19 cellular contexts compared by ENCODE assay signal in genomic region chr6:166834049-166834448, GRCh38.
DNase-seq lines count a peak whose midpoint lies in the region; ATAC-seq, FAIRE-seq and TF ChIP-seq lines count a peak whose summit lies in the region.
"Had no signal": no experiment of that assay in that cellular context is flagged by ENCODE, and none has a peak within 500 bp of the region (broad histone marks: within the 10 kb centered on the region; RNA-seq: fewer than 3 reads in every experiment).

No MANE protein-coding gene starts in this region.

- H3K4me3 Mint-ChIP-seq in natural killer cell = no peak overlapping the region
- H3K4me3 Mint-ChIP-seq: CD8-positive, alpha-beta T cell; HFFc6 had no signal

- no peak for FAIRE-seq in GM12878 (lab: Jason Lieb, UNC)
- FAIRE-seq: D721Med, G401.6 had no signal

- peaks cover 22% of the 10 kb centered on the region for H3K9me3 ChIP-seq in GM12878 (replicated peaks; ENCODE audit: control insufficient read depth, insufficient read depth, low read length)

- no peak for DNase-seq in activated CD4-positive, CD25-positive, alpha-beta regulatory T cell (lab: John Stamatoyannopoulos, UW)
- no peak for DNase-seq in activated naive CD4-positive, alpha-beta T cell treated with anti-CD3 and anti-CD28 coated beads, Interleukin-2, amount 50 U/mL, for 72 hours (ENCODE audit: low spot score in 2 of 2)
- no peak for DNase-seq in activated naive CD4-positive, alpha-beta T cell (lab: John Stamatoyannopoulos, UW)
- DNase-seq in GM12878 (ENCODE audit: low read depth, low spot score) (peak; percentile 40), natural killer cell (no peak)
- DNase-seq: CD8-positive, alpha-beta T cell; COR-L47; DMS153; DMS79 treated with DMSO at 0.1 percent for 48 hours; EL; HCEC 1CT; HFFc6 had no signal

- POLR2A ChIA-PET in GM12878 (lab: Charles Lee) = no interaction called here

- H3K27me3 Mint-ChIP-seq in natural killer cell (ENCODE audit: low read depth in 2 of 2) = peaks cover 0 to 3% of the 10 kb centered on the region in 2 donors

- H3K36me3 ChIP-seq in GM12878 (ENCODE audit: control insufficient read depth in 2 of 2, insufficient read depth in 2 of 2, low read length in 1 of 2) = no peaks in the 10 kb centered on the region

- BruUV-seq in GM12878 (replicated peaks; lab: Mats Ljungman, UMichigan) = no TSS peak

- H3K36me3 Mint-ChIP-seq in activated naive CD4-positive, alpha-beta T cell treated with anti-CD3 and anti-CD28 coated beads, Interleukin-2, amount 50 U/mL, for 72 hours = peaks cover 0 to 9% of the 10 kb centered on the region in 2 donors
- H3K36me3 Mint-ChIP-seq in natural killer cell = no peaks in the 10 kb centered on the region
- H3K36me3 Mint-ChIP-seq: CD8-positive, alpha-beta T cell had no signal

- 25% methylated on average over 4 of the region's 4 CpGs for WGBS in GM12878 (ENCODE audit: insufficient coverage, insufficient replicate concordance, low lambda C conversion rate, missing lambda C conversion rate)

- peak; percentile 51 to 63 for ATAC-seq in activated CD4-positive, CD25-positive, alpha-beta regulatory T cell treated with anti-CD3 and anti-CD28 coated beads, Interleukin-2, amount 50 U/mL, for 24 hours
- ATAC-seq in activated naive CD4-positive, alpha-beta T cell treated with anti-CD3 and anti-CD28 coated beads, Interleukin-2, amount 50 U/mL, for 72 hours = peak; percentile 68 to 82
- ATAC-seq in GM12878 = no peak
- ATAC-seq in HG02610 (IDR thresholded peaks at IDR 0.05; ENCODE audit: unreplicated experiment) = no peak
- ATAC-seq in natural killer cell = no peak
- ATAC-seq: CD8-positive, alpha-beta T cell had no signal

- H4K20me1 ChIP-seq in GM12878 (ENCODE audit: control insufficient read depth, insufficient read depth) = no peaks in the 10 kb centered on the region

- H3K27ac ChIP-seq in GM12878 (ENCODE audit: control insufficient read depth, insufficient read depth) = no peak overlapping the region
- H3K27ac ChIP-seq: 22Rv1, HL-60 had no signal

- H3K4me2 ChIP-seq in GM12878 (ENCODE audit: control insufficient read depth, insufficient read depth) = no peak overlapping the region

- H3K27ac Mint-ChIP-seq in activated naive CD4-positive, alpha-beta T cell treated with anti-CD3 and anti-CD28 coated beads, Interleukin-2, amount 50 U/mL, for 72 hours = no peak overlapping the region
- no peak overlapping the region for H3K27ac Mint-ChIP-seq in natural killer cell
- H3K27ac Mint-ChIP-seq: CD14-positive monocyte; CD8-positive, alpha-beta T cell; HFFc6 had no signal

- H2AFZ ChIP-seq in GM12878 (ENCODE audit: control insufficient read depth, low read depth, low read length) = no peak overlapping the region

- RAD21 ChIA-PET in GM12878 (lab: Charles Lee; ENCODE audit: unreplicated experiment) = no interaction called here

- TF ChIP-seq CTCF in GM12878 (IDR thresholded peaks at IDR 0.05 in 2 of 3, conservative IDR thresholded peaks at IDR 0.05 in 1 of 3; ENCODE audit: control insufficient read depth in 2 of 3, extremely low read depth in 1 of 3, insufficient read depth in 1 of 3, low read depth in 3 of 3, low read length in 3 of 3) (no peak), natural killer cell (IDR thresholded peaks at IDR 0.05) (no peak)

- no peak for TF ChIP-seq EP300 in GM12878 (IDR thresholded peaks at IDR 0.05; ENCODE audit: borderline replicate concordance in 1 of 2, control insufficient read depth in 1 of 2, low read depth in 2 of 2, low read length in 2 of 2)

- in situ Hi-C loops in GM12878 (cut with MboI) = no loop called here

- no peaks in the 10 kb centered on the region for H3K9me3 Mint-ChIP-seq in activated naive CD4-positive, alpha-beta T cell treated with anti-CD3 and anti-CD28 coated beads, Interleukin-2, amount 50 U/mL, for 72 hours
- H3K9me3 Mint-ChIP-seq in natural killer cell = no peaks in the 10 kb centered on the region

- intact Hi-C loops in GM12878 (cut with micrococcal nuclease; ENCODE audit: unreplicated experiment) = loop anchor here (5.0 kb wide), 3 partner anchors 47 to 263 kb away; partner anchors contain the start of gene CEP43
- intact Hi-C loops in natural killer cell (cut with micrococcal nuclease) = no loop called here

- peaks cover 19% of the 10 kb centered on the region for H3K4me1 ChIP-seq in GM12878 (ENCODE audit: control insufficient read depth, insufficient read depth, low read length)

- no peak overlapping the region for H3K9ac ChIP-seq in GM12878 (ENCODE audit: control insufficient read depth, insufficient read depth, low read length)

- no peak for TF ChIP-seq POLR2A in GM12878 (IDR thresholded peaks at IDR 0.05; ENCODE audit: low read depth, low read length)

- no peak overlapping the region for H3K4me3 ChIP-seq in GM12878

- no peak for TF ChIP-seq RAD21 in GM12878 (IDR thresholded peaks at IDR 0.05; ENCODE audit: insufficient read depth, low read depth, low read length)

- no peaks in the 10 kb centered on the region for H3K27me3 ChIP-seq in GM12878 (replicated peaks in 1 of 2; ENCODE audit: control insufficient read depth in 2 of 2, insufficient read depth in 2 of 2, low read length in 1 of 2)

- CTCF ChIA-PET in GM12878 (lab: Yijun Ruan, JAX) = no interaction called here

- SMC1A ChIA-PET in GM12878 (lab: Charles Lee; ENCODE audit: uncharacterized antibody, unreplicated experiment) = interaction anchor here (1.5 kb wide), 1 partner anchor 113 kb away, joined by 3 read pairs; no protein-coding TSS in a partner anchor

- no peaks in the 10 kb centered on the region for H3K4me1 Mint-ChIP-seq in natural killer cell

- no peaks in the 10 kb centered on the region for H3K79me2 ChIP-seq in GM12878 (ENCODE audit: control insufficient read depth, insufficient read depth, low read length)

TF ChIP-seq in GM12878, 131 proteins besides CTCF, POLR2A, EP300 and RAD21:
- TF ChIP-seq CBX5 (IDR thresholded peaks at IDR 0.05; ENCODE audit: low read depth) = peak; percentile 81; the same call in 1 of the 2 replicates
- no peak for TF ChIP-seq PML (IDR thresholded peaks at IDR 0.05; ENCODE audit: low read length)
- peak; percentile 78; the same call in 1 of the 2 replicates for TF ChIP-seq ATF2 (IDR thresholded peaks at IDR 0.05; ENCODE audit: low read length)
- peak in 1 of 2 experiments; percentile 34; a peak in 1 of 4 replicates for TF ChIP-seq IKZF2 (IDR thresholded peaks at IDR 0.05)
- TF ChIP-seq IRF4 (IDR thresholded peaks at IDR 0.05; ENCODE audit: low read depth, low read length) = peak; percentile 51; the same call in 1 of the 2 replicates
- TF ChIP-seq POU2F2 (IDR thresholded peaks at IDR 0.05; ENCODE audit: borderline replicate concordance, low read depth, low read length) = peak; percentile 31; the same call in 1 of the 3 replicates
- TF ChIP-seq SMAD5 (IDR thresholded peaks at IDR 0.05; ENCODE audit: low read depth) = no peak
- peak; percentile 49; the same call in 1 of the 2 replicates for TF ChIP-seq RUNX3 (IDR thresholded peaks at IDR 0.05; ENCODE audit: low read length)
- TF ChIP-seq ATF7 (IDR thresholded peaks at IDR 0.05; ENCODE audit: low read depth) = peak; percentile 23; the same call in 1 of the 2 replicates
- TF ChIP-seq ZNF217 (IDR thresholded peaks at IDR 0.05) = peak; percentile 41; the same call in 1 of the 2 replicates
- no peak for TF ChIP-seq PAX8 (IDR thresholded peaks at IDR 0.05)
- TF ChIP-seq KLF5 (IDR thresholded peaks at IDR 0.05; ENCODE audit: partially characterized antibody) = peak; percentile 28
- TF ChIP-seq JUNB (IDR thresholded peaks at IDR 0.05) = peak; percentile 44; the same call in 1 of the 2 replicates
- no peak for TF ChIP-seq RELB (IDR thresholded peaks at IDR 0.05; ENCODE audit: low read depth)

Comparison
In these comparisons a context has a peak if more than half of its experiments do, and no peak if none do; other contexts are left out.
1. ATAC-seq: peak in activated CD4-positive, CD25-positive, alpha-beta regulatory T cell treated with anti-CD3 and anti-CD28 coated beads, Interleukin-2, amount 50 U/mL, for 24 hours (2 of 2) and activated naive CD4-positive, alpha-beta T cell treated with anti-CD3 and anti-CD28 coated beads, Interleukin-2, amount 50 U/mL, for 72 hours (2 of 2); none in GM12878 (single experiment), HG02610 (single experiment) and natural killer cell (0 of 3).